Comparison of ENCODE assay signal across 1 cellular context in the genomic region with DNA sequence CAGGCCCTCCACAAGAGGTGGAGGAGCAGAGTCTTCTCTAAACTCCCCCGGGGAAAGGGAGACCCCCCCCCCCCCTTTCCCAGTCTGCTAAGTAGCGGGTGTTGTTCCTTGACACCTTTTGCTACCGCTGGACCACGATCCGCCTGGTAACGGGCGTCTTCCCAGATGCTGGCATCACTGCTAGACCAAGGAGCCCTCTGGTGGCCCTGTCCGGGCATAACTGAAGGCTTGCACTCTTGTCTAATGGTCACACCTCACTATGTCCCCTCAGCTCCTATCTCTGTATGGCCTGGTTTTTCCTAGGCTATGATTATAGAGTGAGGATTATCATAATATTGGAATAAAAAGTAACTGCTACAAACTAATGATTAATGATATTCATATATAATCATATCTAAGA. TPM values are rescaled to one million over a fixed set of nuclear protein-coding genes. Genes with fewer than 3 reads are reported as not detected.
"Had no signal": no experiment of that assay in that cellular context is flagged by ENCODE, and none has a peak within 500 bp of the region (broad histone marks: within the 10 kb centered on the region; RNA-seq: fewer than 3 reads in every experiment).

No MANE protein-coding gene starts in this region.

RNA-seq across cellular contexts. Expression of a gene that starts 31.5 kb away (rescaled TPM):
- total RNA-seq: fibroblast of lung had no signal
- polyA plus RNA-seq: fibroblast of lung had no signal
